In the genomic region with DNA sequence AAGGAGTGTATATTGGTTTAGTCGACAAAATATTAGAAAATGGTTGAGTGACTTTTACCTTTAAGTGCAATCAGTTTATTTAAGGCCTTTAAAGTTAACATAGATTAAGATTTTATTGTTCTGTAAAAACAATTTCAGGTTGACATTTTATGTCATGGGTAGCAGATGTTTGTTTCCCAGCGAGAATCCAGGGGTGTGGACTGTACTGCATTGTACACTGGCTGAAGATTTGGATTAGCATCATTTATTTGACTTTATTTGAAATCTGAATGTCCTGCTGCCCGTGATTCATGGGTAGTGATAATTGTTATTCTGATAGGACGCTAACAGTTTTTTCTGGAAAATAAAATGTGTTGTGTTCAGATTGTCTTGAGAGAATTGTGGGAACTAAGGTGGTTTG, we compare ENCODE assay signal across 22 cellular contexts.
"Had no signal": no experiment of that assay in that cellular context is flagged by ENCODE, and none has a peak within 500 bp of the region (broad histone marks: within the 10 kb centered on the region; RNA-seq: fewer than 3 reads in every experiment).

No MANE protein-coding gene starts in this region.

- H3K9me3 Mint-ChIP-seq: activated naive CD8-positive, alpha-beta T cell treated with anti-CD3 and anti-CD28 coated beads, Interleukin-2, amount 10 ng/mL, durations not matched to agents 7 days and 5 days; stimulated activated memory B cell treated with anti-CD40 and anti-IgM and Interleukin-4, amounts not matched to agents 10 μg/mL and 1 μg/mL and 100 μg/mL, for 72 hours had no signal

- H3K9me3 ChIP-seq: lower lobe of right lung, stomach, suprapubic skin, tibial nerve had no signal

- H3K27me3 ChIP-seq: heart right ventricle, stomach, suprapubic skin, tibial nerve had no signal

- H3K27ac Mint-ChIP-seq: activated T-helper 2 cell treated with anti-CD3 and anti-CD28 coated beads, Interferon-gamma antibody, Interleukin-2, Interleukin-4, amounts not matched to agents 10 μg/mL and 5 μg/mL and 100 μg/mL, durations not matched to agents 14 hours and 24 hours and 36 hours had no signal

- H3K27ac ChIP-seq: heart right ventricle, lower lobe of right lung, stomach, suprapubic skin, tibial nerve had no signal

- H3K4me1 ChIP-seq: lower lobe of right lung, suprapubic skin had no signal

- DNase-seq: activated CD4-positive, CD25-positive, alpha-beta regulatory T cell treated with anti-CD3 and anti-CD28 coated beads, Interleukin-2, amount 50 U/mL, for 72 hours; activated CD8-positive, alpha-beta memory T cell treated with anti-CD3 and anti-CD28 coated beads for 24 hours; activated CD8-positive, alpha-beta memory T cell treated with anti-CD3 and anti-CD28 coated beads, Interleukin-2, amount 50 U/mL, for 4 hours; activated naive CD4-positive, alpha-beta T cell; activated naive CD8-positive, alpha-beta T cell treated with anti-CD3 and anti-CD28 coated beads, Interleukin-2, amount 10 ng/mL, durations not matched to agents 7 days and 5 days; activated T-cell treated with anti-CD3 and anti-CD28 coated beads, Interleukin-2, amount 50 U/mL, for 4 hours; amniotic stem cell; effector CD4-positive, alpha-beta T cell; erythroblast; foreskin fibroblast; heart right ventricle; left colon; lower lobe of right lung; naive B cell; small intestine; stimulated activated CD4-positive, alpha-beta T cell treated with anti-CD3 and anti-CD28 coated beads, Interleukin-2, amount 100 ng/mL, for 24 hours; stomach had no signal

- H3K27me3 Mint-ChIP-seq: activated naive CD8-positive, alpha-beta T cell treated with anti-CD3 and anti-CD28 coated beads, Interleukin-2, amount 10 ng/mL, durations not matched to agents 7 days and 5 days; naive B cell; stimulated activated memory B cell treated with anti-CD40 and anti-IgM and Interleukin-4, amounts not matched to agents 10 μg/mL and 1 μg/mL and 100 μg/mL, for 72 hours had no signal

- H3K4me3 ChIP-seq: heart right ventricle, lower lobe of right lung, stomach, suprapubic skin, tibial nerve had no signal

- H3K4me3 Mint-ChIP-seq: activated naive CD8-positive, alpha-beta T cell treated with anti-CD3 and anti-CD28 coated beads, Interleukin-2, amount 10 ng/mL, durations not matched to agents 7 days and 5 days; activated T-cell treated with anti-CD3 and anti-CD28 coated beads, Interleukin-2, amount 50 U/mL, for 4 hours; naive B cell; stimulated activated memory B cell treated with anti-CD40 and anti-IgM and Interleukin-4, amounts not matched to agents 10 μg/mL and 1 μg/mL and 100 μg/mL, for 72 hours had no signal

- ATAC-seq: activated T-cell treated with anti-CD3 and anti-CD28 coated beads, Interleukin-2, amount 50 U/mL, for 4 hours; heart right ventricle; left colon; lower lobe of right lung; sciatic nerve; stimulated activated memory B cell treated with anti-CD40 and anti-IgM and Interleukin-4, amounts not matched to agents 10 μg/mL and 1 μg/mL and 100 μg/mL, for 72 hours had no signal
